In the genomic region with DNA sequence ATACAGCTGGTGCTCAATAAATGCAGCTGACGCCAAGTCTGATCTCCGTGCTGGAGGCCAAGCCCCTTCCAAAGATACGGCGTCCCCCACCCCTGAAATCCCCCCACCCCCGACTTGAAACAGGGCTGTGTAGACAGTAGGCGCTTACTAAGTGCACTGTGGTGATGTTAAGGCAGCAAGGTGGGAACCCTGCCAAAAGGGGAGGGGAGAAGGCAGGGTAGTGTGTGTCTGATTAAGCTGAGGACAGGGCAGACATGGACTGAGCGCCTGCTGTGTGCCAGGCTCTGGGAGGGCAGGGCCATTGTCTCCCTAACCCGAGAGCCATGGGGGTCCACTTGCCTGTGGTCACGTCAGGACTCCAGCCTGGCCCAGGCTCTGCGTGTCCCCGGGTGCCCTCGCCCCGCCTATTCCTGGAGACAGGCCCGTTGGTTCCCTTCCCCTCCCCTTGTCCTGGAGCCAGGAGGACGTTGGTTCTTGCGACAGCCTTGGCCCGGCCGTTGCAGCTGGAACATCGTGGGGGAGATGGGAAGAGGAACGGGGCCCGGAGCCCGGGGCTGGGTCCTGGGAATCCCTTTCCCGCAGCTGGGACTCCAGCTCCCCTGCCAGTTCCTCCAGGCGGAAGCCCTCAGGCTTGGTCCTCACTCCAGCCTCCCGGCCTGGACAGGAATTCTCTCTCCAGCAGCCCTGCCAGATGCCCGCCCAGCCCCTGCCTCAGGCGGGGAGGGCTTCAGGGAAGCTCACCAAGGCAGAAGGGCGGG, we compare ENCODE assay signal across 8 cellular contexts. TPM values are rescaled to one million over a fixed set of nuclear protein-coding genes. Genes with fewer than 3 reads are reported as not detected.
DNase-seq lines count a peak whose midpoint lies in the region; ATAC-seq lines count a peak whose summit lies in the region.

No MANE protein-coding gene starts in this region.

- H3K4me3 Mint-ChIP-seq in activated CD8-positive, alpha-beta memory T cell treated with anti-CD3 and anti-CD28 coated beads, Interleukin-2, amount 10 ng/mL, durations not matched to agents 7 days and 5 days: no peak overlapping the region

- H3K36me3 Mint-ChIP-seq in activated CD8-positive, alpha-beta memory T cell treated with anti-CD3 and anti-CD28 coated beads, Interleukin-2, amount 10 ng/mL, durations not matched to agents 7 days and 5 days: no peaks in the 10 kb centered on the region

- H3K27me3 Mint-ChIP-seq in activated CD8-positive, alpha-beta memory T cell treated with anti-CD3 and anti-CD28 coated beads, Interleukin-2, amount 10 ng/mL, durations not matched to agents 7 days and 5 days: peaks cover 12% of the 10 kb centered on the region

- H3K4me1 ChIP-seq in skeletal muscle satellite cell (ENCODE audit: control insufficient read depth, insufficient read depth, low read length): peaks cover 8% of the 10 kb centered on the region

- peaks cover 36% of the 10 kb centered on the region for H3K27me3 ChIP-seq in skeletal muscle satellite cell (ENCODE audit: control insufficient read depth, insufficient read depth, low read length)

- intact Hi-C loops in Right ventricle myocardium superior (cut with DNase I): no loop called here

- peak overlapping the region; percentile 43 for H3K4me3 ChIP-seq in skeletal muscle satellite cell (ENCODE audit: low read length)

- H3K36me3 ChIP-seq in skeletal muscle satellite cell (ENCODE audit: insufficient read depth, low read length): no peaks in the 10 kb centered on the region

- peak overlapping the region; percentile 6 for H3K9ac ChIP-seq in skeletal muscle satellite cell (ENCODE audit: low read depth, low read length)

- peak overlapping the region; percentile 69 for H3K4me2 ChIP-seq in skeletal muscle satellite cell (ENCODE audit: low read length)

- DNase-seq in activated CD8-positive, alpha-beta memory T cell treated with anti-CD3 and anti-CD28 coated beads, Interleukin-2, amount 10 ng/mL, durations not matched to agents 7 days and 5 days: no peak
- no peak for DNase-seq in activated CD8-positive, alpha-beta memory T cell treated with anti-CD3 and anti-CD28 coated beads, Interleukin-2, amount 50 U/mL, for 48 hours
- DNase-seq in T1000 (lab: John Stamatoyannopoulos, UW) (peak; percentile 84), Right ventricle myocardium superior (peak; percentile 96), NCI-H1105 treated with DMSO at 0.1 percent for 48 hours (lab: John Stamatoyannopoulos, UW) (no peak), G401 (ENCODE audit: low spot score) (no peak)
- DNase-seq in activated effector memory CD4-positive, alpha-beta T cell treated with Interleukin-2 at 50 U/mL for 16 hours: no peak

- in situ Hi-C loops in G401 (cut with HindIII; ENCODE audit: low sequenced_read_pairs): no loop called here

- no peak overlapping the region for H3K27ac Mint-ChIP-seq in activated CD8-positive, alpha-beta memory T cell treated with anti-CD3 and anti-CD28 coated beads, Interleukin-2, amount 10 ng/mL, durations not matched to agents 7 days and 5 days

- peak; percentile 20 for ATAC-seq in activated CD8-positive, alpha-beta memory T cell treated with anti-CD3 and anti-CD28 coated beads, Interleukin-2, amount 10 ng/mL, durations not matched to agents 7 days and 5 days
- ATAC-seq in Right ventricle myocardium superior (ENCODE audit: poor library complexity): peak; percentile 86

- CTCF ChIA-PET in activated CD8-positive, alpha-beta memory T cell treated with anti-CD3 and anti-CD28 coated beads, Interleukin-2, amount 10 ng/mL, durations not matched to agents 7 days and 5 days (lab: Charles Lee): interaction anchor here (0.7 to 1.5 kb wide), 2 partner anchors 13 to 80 kb away, joined by 3 to 6 read pairs; no protein-coding TSS in a partner anchor

- H3K9me3 ChIP-seq in skeletal muscle satellite cell (replicated peaks; ENCODE audit: low read length): no peaks in the 10 kb centered on the region

- H3K9me3 Mint-ChIP-seq in activated CD8-positive, alpha-beta memory T cell treated with anti-CD3 and anti-CD28 coated beads, Interleukin-2, amount 10 ng/mL, durations not matched to agents 7 days and 5 days (ENCODE audit: low read depth): no peaks in the 10 kb centered on the region

- H3K4me1 Mint-ChIP-seq in activated CD8-positive, alpha-beta memory T cell treated with anti-CD3 and anti-CD28 coated beads, Interleukin-2, amount 10 ng/mL, durations not matched to agents 7 days and 5 days: no peaks in the 10 kb centered on the region

RNA-seq across cellular contexts. Expression of gene ELANE, which starts 1.7 kb away (rescaled TPM):
- total RNA-seq in activated CD8-positive, alpha-beta memory T cell treated with anti-CD3 and anti-CD28 coated beads, Interleukin-2, amount 10 ng/mL, durations not matched to agents 7 days and 5 days: not detected
- total RNA-seq in Right ventricle myocardium superior: 1.3 TPM
- 0.51 TPM in 1 of 2 replicates, not detected in the other for total RNA-seq in skeletal muscle satellite cell (2012; rRNA removed)
- not detected in 2 replicates for total RNA-seq in G401 (2014; rRNA removed; shearing (Covaris generic))

RNA-seq across cellular contexts. Expression of gene CFD, which starts 9.1 kb away (rescaled TPM):
- 1 to 10 TPM in 1 of 2 experiments, under 1 TPM in 1; 0.66 to 1.5 TPM for total RNA-seq in activated CD8-positive, alpha-beta memory T cell treated with anti-CD3 and anti-CD28 coated beads, Interleukin-2, amount 10 ng/mL, durations not matched to agents 7 days and 5 days
- 477 TPM for total RNA-seq in Right ventricle myocardium superior
- 16.0 and 144 TPM in 2 replicates for total RNA-seq in skeletal muscle satellite cell (2012; rRNA removed)
- total RNA-seq in G401 (2014; rRNA removed; shearing (Covaris generic)): 3.6 and 6.1 TPM in 2 replicates

RNA-seq across cellular contexts. Expression of gene PRTN3, which starts 9.6 kb away (rescaled TPM):
- total RNA-seq in activated CD8-positive, alpha-beta memory T cell treated with anti-CD3 and anti-CD28 coated beads, Interleukin-2, amount 10 ng/mL, durations not matched to agents 7 days and 5 days: not detected
- not detected for total RNA-seq in Right ventricle myocardium superior
- not detected in 2 replicates for total RNA-seq in skeletal muscle satellite cell (2012; rRNA removed)
- 2.3 TPM in 1 of 2 replicates, not detected in the other for total RNA-seq in G401 (2014; rRNA removed; shearing (Covaris generic))

RNA-seq across cellular contexts. Expression of gene AZU1, which starts 22.8 kb away (rescaled TPM):
- total RNA-seq in activated CD8-positive, alpha-beta memory T cell treated with anti-CD3 and anti-CD28 coated beads, Interleukin-2, amount 10 ng/mL, durations not matched to agents 7 days and 5 days: not detected
- total RNA-seq in Right ventricle myocardium superior: not detected
- not detected in 2 replicates for total RNA-seq in skeletal muscle satellite cell (2012; rRNA removed)
- 0.25 TPM in 1 of 2 replicates, not detected in the other for total RNA-seq in G401 (2014; rRNA removed; shearing (Covaris generic))

RNA-seq across cellular contexts. Expression of gene PLPPR3, which starts 28.6 kb away (rescaled TPM):
- total RNA-seq in activated CD8-positive, alpha-beta memory T cell treated with anti-CD3 and anti-CD28 coated beads, Interleukin-2, amount 10 ng/mL, durations not matched to agents 7 days and 5 days: not detected
- total RNA-seq in Right ventricle myocardium superior: not detected
- total RNA-seq in skeletal muscle satellite cell (2012; rRNA removed): not detected in 2 replicates
- 47.9 and 54.5 TPM in 2 replicates for total RNA-seq in G401 (2014; rRNA removed; shearing (Covaris generic))

Comparison
In these comparisons a context has a peak if more than half of its experiments do, and no peak if none do; other contexts are left out.
1. DNase-seq: peak in T1000 (single experiment) and Right ventricle myocardium superior (single experiment); none in activated CD8-positive, alpha-beta memory T cell treated with anti-CD3 and anti-CD28 coated beads, Interleukin-2, amount 10 ng/mL, durations not matched to agents 7 days and 5 days (single experiment), activated CD8-positive, alpha-beta memory T cell treated with anti-CD3 and anti-CD28 coated beads, Interleukin-2, amount 50 U/mL, for 48 hours (single experiment), NCI-H1105 treated with DMSO at 0.1 percent for 48 hours (single experiment), activated effector memory CD4-positive, alpha-beta T cell treated with Interleukin-2 at 50 U/mL for 16 hours (single experiment) and G401 (single experiment).
2. RNA of gene CFD, which starts 9.1 kb away (total RNA-seq): 477 TPM in Right ventricle myocardium superior (single experiment); 3.6 to 6.1 TPM in G401 and 0.66 to 1.5 TPM in activated CD8-positive, alpha-beta memory T cell treated with anti-CD3 and anti-CD28 coated beads, Interleukin-2, amount 10 ng/mL, durations not matched to agents 7 days and 5 days; every median in the first group is over 10 times any median in the second.